16 cellular contexts compared by ENCODE assay signal in the genomic region with DNA sequence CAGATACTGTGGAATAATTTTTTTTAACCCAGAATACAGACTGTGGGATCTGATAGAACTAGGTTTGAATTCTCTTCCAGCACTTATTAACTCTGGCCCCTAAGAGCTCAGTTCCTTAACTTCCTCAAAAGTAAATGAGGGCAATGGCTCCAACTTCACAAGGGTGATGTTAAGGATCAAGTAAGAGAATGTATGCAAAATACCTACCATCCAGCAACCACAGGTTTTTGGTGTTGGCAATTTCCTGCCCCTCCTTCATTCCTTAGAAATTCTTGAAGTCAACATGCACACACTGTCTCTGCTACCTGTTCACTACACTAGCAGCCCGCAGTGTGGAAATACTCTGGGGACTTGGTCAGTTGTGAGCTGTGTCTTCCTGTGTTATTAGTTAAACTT. TPM values are rescaled to one million over a fixed set of nuclear protein-coding genes. Genes with fewer than 3 reads are reported as not detected.
DNase-seq lines count a peak whose midpoint lies in the region; ATAC-seq and TF ChIP-seq lines count a peak whose summit lies in the region.
"Had no signal": no experiment of that assay in that cellular context is flagged by ENCODE, and none has a peak within 500 bp of the region (broad histone marks: within the 10 kb centered on the region; RNA-seq: fewer than 3 reads in every experiment).

No MANE protein-coding gene starts in this region.

- no peak for TF ChIP-seq POLR2A in vagina (IDR thresholded peaks at IDR 0.05)

- H3K27ac ChIP-seq in GM23338 (ENCODE audit: low read depth): no peak overlapping the region
- H3K27ac ChIP-seq in Karpas-422 (ENCODE audit: low read length): no peak overlapping the region
- no peak overlapping the region for H3K27ac ChIP-seq in vagina

- no peak overlapping the region for H3K9ac ChIP-seq in Karpas-422 (ENCODE audit: low read length)

- H3K27me3 ChIP-seq in GM23338 (ENCODE audit: insufficient read depth) (no peaks in the 10 kb centered on the region), Karpas-422 (ENCODE audit: low read length) (no peaks in the 10 kb centered on the region), vagina (no peaks in the 10 kb centered on the region)

- peaks cover 90% of the 10 kb centered on the region for H3K36me3 Mint-ChIP-seq in activated CD4-positive, alpha-beta T cell treated with anti-CD3 and anti-CD28 coated beads, Interleukin-2, amount 10 ng/mL, durations not matched to agents 24 days and 14 days (ENCODE audit: low read depth)
- H3K36me3 Mint-ChIP-seq in GM23338 (ENCODE audit: low read depth): no peaks in the 10 kb centered on the region; the same call in 2 of the 3 replicates
- peaks cover 94% of the 10 kb centered on the region for H3K36me3 Mint-ChIP-seq in activated T-helper 17 cell treated with anti-CD3 and anti-CD28 coated beads, Interleukin-2, amount 50 U/mL, for 72 hours (ENCODE audit: low read depth)
- peaks cover 7% of the 10 kb centered on the region for H3K36me3 Mint-ChIP-seq in mesothelial cell of epicardium

- no peaks in the 10 kb centered on the region for H4K20me1 ChIP-seq in GM23338 (replicated peaks; ENCODE audit: insufficient read depth)
- H4K20me1 ChIP-seq in Karpas-422 (ENCODE audit: insufficient read depth, low read depth, low read length): no peaks in the 10 kb centered on the region

- H3F3A ChIP-seq in GM23338 (replicated peaks; ENCODE audit: low read depth): no peaks in the 10 kb centered on the region

- peaks cover 56% of the 10 kb centered on the region for H3K4me1 Mint-ChIP-seq in activated CD4-positive, alpha-beta T cell treated with anti-CD3 and anti-CD28 coated beads, Interleukin-2, amount 10 ng/mL, durations not matched to agents 24 days and 14 days
- no peaks in the 10 kb centered on the region for H3K4me1 Mint-ChIP-seq in GM23338
- H3K4me1 Mint-ChIP-seq in activated T-helper 17 cell treated with anti-CD3 and anti-CD28 coated beads, Interleukin-2, amount 50 U/mL, for 72 hours: peaks cover 38% of the 10 kb centered on the region
- peaks cover 23% of the 10 kb centered on the region for H3K4me1 Mint-ChIP-seq in mesothelial cell of epicardium

- H3K36me3 ChIP-seq in GM23338 (ENCODE audit: insufficient read depth) (no peaks in the 10 kb centered on the region), Karpas-422 (ENCODE audit: insufficient read depth, low read length) (no peaks in the 10 kb centered on the region), vagina (no peaks in the 10 kb centered on the region)

- no peak overlapping the region for H3K4me2 ChIP-seq in GM23338
- no peak overlapping the region for H3K4me2 ChIP-seq in Karpas-422 (ENCODE audit: low read depth, low read length, poor library complexity, severe bottlenecking)

- intact Hi-C loops in activated CD4-positive, alpha-beta T cell treated with anti-CD3 and anti-CD28 coated beads, Interleukin-2, amount 10 ng/mL, durations not matched to agents 24 days and 14 days (cut with micrococcal nuclease): no loop called here
- intact Hi-C loops in vagina (cut with DNase I): no loop called here

- no peaks in the 10 kb centered on the region; the same call in 1 of the 2 replicates for H3K9me2 ChIP-seq in GM23338 (ENCODE audit: insufficient read depth)
- no peaks in the 10 kb centered on the region for H3K9me2 ChIP-seq in Karpas-422 (replicated peaks; ENCODE audit: insufficient read depth, low read length)

- no peaks in the 10 kb centered on the region for H3K79me2 ChIP-seq in GM23338 (replicated peaks; ENCODE audit: insufficient read depth)
- H3K79me2 ChIP-seq in Karpas-422 (ENCODE audit: low read length): no peaks in the 10 kb centered on the region

- H3K9me3 ChIP-seq in Karpas-422 (ENCODE audit: low read length) (no peaks in the 10 kb centered on the region), vagina (no peaks in the 10 kb centered on the region)

- H3K4me3 ChIP-seq in GM23338 (no peak overlapping the region), Karpas-422 (ENCODE audit: low read length) (no peak overlapping the region), vagina (no peak overlapping the region)
- H3K4me3 ChIP-seq: lung had no signal

- no peak for DNase-seq in activated CD4-positive, alpha-beta T cell treated with anti-CD3 and anti-CD28 coated beads, Interleukin-2, amount 10 ng/mL, durations not matched to agents 24 days and 14 days
- DNase-seq in activated CD4-positive, alpha-beta T cell treated with anti-CD3 and anti-CD28 coated beads for 48 hours: no peak
- DNase-seq in GM23338 (ENCODE audit: low spot score) (peak; percentile 3), mesothelial cell of epicardium (ENCODE audit: low spot score in 2 of 2, unreplicated experiment in 2 of 2) (no peak), Karpas-422 (no peak), vagina (ENCODE audit: extremely low spot score in 2 of 2) (no peak)
- DNase-seq: COR-L47; NCI-H2081; NCI-H774; SHP77; stimulated activated naive CD4-positive, alpha-beta T cell treated with Interleukin-2 at 50 U/mL for 16 hours had no signal

- H2AFZ ChIP-seq in GM23338 (no peak overlapping the region), Karpas-422 (ENCODE audit: low read length) (no peak overlapping the region)

- H3K27ac Mint-ChIP-seq in activated CD4-positive, alpha-beta T cell treated with anti-CD3 and anti-CD28 coated beads, Interleukin-2, amount 10 ng/mL, durations not matched to agents 24 days and 14 days: peak overlapping the region; percentile 57
- H3K27ac Mint-ChIP-seq in GM23338: no peak overlapping the region
- H3K27ac Mint-ChIP-seq in activated T-helper 17 cell treated with anti-CD3 and anti-CD28 coated beads, Interleukin-2, amount 50 U/mL, for 72 hours: peak overlapping the region; percentile 74
- peak overlapping the region; percentile 72 for H3K27ac Mint-ChIP-seq in mesothelial cell of epicardium

- H3K9me3 Mint-ChIP-seq in activated CD4-positive, alpha-beta T cell treated with anti-CD3 and anti-CD28 coated beads, Interleukin-2, amount 10 ng/mL, durations not matched to agents 24 days and 14 days: peaks cover 8% of the 10 kb centered on the region
- H3K9me3 Mint-ChIP-seq in GM23338: peaks cover 14% of the 10 kb centered on the region
- peaks cover 4% of the 10 kb centered on the region for H3K9me3 Mint-ChIP-seq in activated T-helper 17 cell treated with anti-CD3 and anti-CD28 coated beads, Interleukin-2, amount 50 U/mL, for 72 hours
- peaks cover 11% of the 10 kb centered on the region for H3K9me3 Mint-ChIP-seq in mesothelial cell of epicardium

- H3K4me1 ChIP-seq in GM23338 (ENCODE audit: insufficient read depth): no peaks in the 10 kb centered on the region
- peaks cover 9% of the 10 kb centered on the region for H3K4me1 ChIP-seq in Karpas-422 (ENCODE audit: low read length)
- H3K4me1 ChIP-seq in vagina: no peaks in the 10 kb centered on the region

- H3K4me3 Mint-ChIP-seq in activated CD4-positive, alpha-beta T cell treated with anti-CD3 and anti-CD28 coated beads, Interleukin-2, amount 10 ng/mL, durations not matched to agents 24 days and 14 days: peak overlapping the region; percentile 62
- H3K4me3 Mint-ChIP-seq in GM23338: no peak overlapping the region
- H3K4me3 Mint-ChIP-seq in activated T-helper 17 cell treated with anti-CD3 and anti-CD28 coated beads, Interleukin-2, amount 50 U/mL, for 72 hours: peak overlapping the region; percentile 98
- H3K4me3 Mint-ChIP-seq in mesothelial cell of epicardium: no peak overlapping the region

- ATAC-seq in GM23338: no peak
- ATAC-seq in activated T-helper 17 cell treated with anti-CD3 and anti-CD28 coated beads, Interleukin-2, amount 50 U/mL, for 72 hours (replicated peaks): no peak
- ATAC-seq in GM18870 (IDR thresholded peaks at IDR 0.05; ENCODE audit: unreplicated experiment): no peak
- ATAC-seq: sciatic nerve had no signal

- TF ChIP-seq CTCF in GM23338 (conservative IDR thresholded peaks at IDR 0.05; ENCODE audit: low read depth in 2 of 2) (no peak), mesothelial cell of epicardium (IDR thresholded peaks at IDR 0.05; ENCODE audit: unreplicated experiment) (no peak), vagina (IDR thresholded peaks at IDR 0.05) (no peak)

- H3K27me3 Mint-ChIP-seq in activated CD4-positive, alpha-beta T cell treated with anti-CD3 and anti-CD28 coated beads, Interleukin-2, amount 10 ng/mL, durations not matched to agents 24 days and 14 days: no peaks in the 10 kb centered on the region
- H3K27me3 Mint-ChIP-seq in GM23338 (ENCODE audit: insufficient read depth, low read depth, poor library complexity) (peaks cover 2% of the 10 kb centered on the region), mesothelial cell of epicardium (ENCODE audit: low read depth) (no peaks in the 10 kb centered on the region)
- H3K27me3 Mint-ChIP-seq in activated T-helper 17 cell treated with anti-CD3 and anti-CD28 coated beads, Interleukin-2, amount 50 U/mL, for 72 hours: no peaks in the 10 kb centered on the region

TF ChIP-seq in GM23338, 12 proteins besides CTCF, POLR2A, EP300 and RAD21 (continues in another document):
- TF ChIP-seq EZH2phosphoT487 (IDR thresholded peaks at IDR 0.05; ENCODE audit: unreplicated experiment) (no peak), EZH2 (IDR thresholded peaks at IDR 0.05; ENCODE audit: low read depth, unreplicated experiment) (no peak), ZNF331 (CRISPR knock-in tag; IDR thresholded peaks at IDR 0.05; ENCODE audit: low read depth) (no peak), CREB1 (CRISPR knock-in tag; IDR thresholded peaks at IDR 0.05; ENCODE audit: low read depth) (no peak), STAT1 (IDR thresholded peaks at IDR 0.05; ENCODE audit: unreplicated experiment) (no peak)

RNA-seq across cellular contexts. Expression of a gene that starts 5.1 kb away (rescaled TPM):
- 587 and 596 TPM in 2 replicates for total RNA-seq in activated CD4-positive, alpha-beta T cell treated with anti-CD3 and anti-CD28 coated beads, Interleukin-2, amount 10 ng/mL, durations not matched to agents 24 days and 14 days
- not detected in 2 replicates for total RNA-seq in GM23338 (2014; rRNA removed; shearing (Covaris generic))
- polyA plus RNA-seq in GM23338 (2016; fragmentation: Nextera tagmentation; extraction: Ambion mirVana): not detected in 2 replicates
- total RNA-seq in activated T-helper 17 cell treated with anti-CD3 and anti-CD28 coated beads, Interleukin-2, amount 50 U/mL, for 72 hours: 100 to 1,000 TPM; 429 to 664 TPM
- total RNA-seq in mesothelial cell of epicardium (not detected in 3 replicates), vagina (4.9 TPM)
- not detected in 2 replicates for total RNA-seq in Karpas-422 (2014; rRNA removed; shearing (Covaris generic); ENCODE audit: low replicate concordance)
- total RNA-seq: A673, sciatic nerve had no signal

RNA-seq across cellular contexts. Expression of a gene that starts 48.1 kb away (rescaled TPM):
- total RNA-seq in activated CD4-positive, alpha-beta T cell treated with anti-CD3 and anti-CD28 coated beads, Interleukin-2, amount 10 ng/mL, durations not matched to agents 24 days and 14 days: 50.5 and 60.5 TPM in 2 replicates
- total RNA-seq in GM23338 (2014; rRNA removed; shearing (Covaris generic)): not detected in 2 replicates
- polyA plus RNA-seq in GM23338 (2016; fragmentation: Nextera tagmentation; extraction: Ambion mirVana): 0.09 and 0.91 TPM in 2 replicates
- total RNA-seq in activated T-helper 17 cell treated with anti-CD3 and anti-CD28 coated beads, Interleukin-2, amount 50 U/mL, for 72 hours: 100 to 1,000 TPM in 1 of 2 donors, 10 to 100 TPM in 1; 67.6 to 107 TPM
- total RNA-seq in mesothelial cell of epicardium: 0.20 to 0.27 TPM (median 0.23 TPM) in 3 replicates
- total RNA-seq in Karpas-422 (2014; rRNA removed; shearing (Covaris generic); ENCODE audit: low replicate concordance): not detected in 2 replicates
- 13.5 TPM for total RNA-seq in vagina
- total RNA-seq: A673 had no signal

Comparison
In these comparisons a context has a peak if more than half of its experiments do, and no peak if none do; other contexts are left out.
1. H3K4me3 Mint-ChIP-seq: peak in activated CD4-positive, alpha-beta T cell treated with anti-CD3 and anti-CD28 coated beads, Interleukin-2, amount 10 ng/mL, durations not matched to agents 24 days and 14 days (single experiment) and activated T-helper 17 cell treated with anti-CD3 and anti-CD28 coated beads, Interleukin-2, amount 50 U/mL, for 72 hours (single experiment); none in GM23338 (single experiment) and mesothelial cell of epicardium (single experiment).
2. RNA of a gene that starts 5.1 kb away (total RNA-seq): 429 to 664 TPM in activated T-helper 17 cell treated with anti-CD3 and anti-CD28 coated beads, Interleukin-2, amount 50 U/mL, for 72 hours and 587 to 596 TPM in activated CD4-positive, alpha-beta T cell treated with anti-CD3 and anti-CD28 coated beads, Interleukin-2, amount 10 ng/mL, durations not matched to agents 24 days and 14 days; 4.9 TPM in vagina (single experiment), not detected in mesothelial cell of epicardium, not detected in GM23338 and not detected in Karpas-422; every median in the first group is over 10 times any median in the second.
3. RNA of a gene that starts 48.1 kb away (total RNA-seq): 67.6 to 107 TPM in activated T-helper 17 cell treated with anti-CD3 and anti-CD28 coated beads, Interleukin-2, amount 50 U/mL, for 72 hours, 50.5 to 60.5 TPM in activated CD4-positive, alpha-beta T cell treated with anti-CD3 and anti-CD28 coated beads, Interleukin-2, amount 10 ng/mL, durations not matched to agents 24 days and 14 days and 13.5 TPM in vagina (single experiment); 0.20 to 0.27 TPM in mesothelial cell of epicardium, not detected in GM23338 and not detected in Karpas-422; every median in the first group is over 10 times any median in the second.